In the genomic region with DNA sequence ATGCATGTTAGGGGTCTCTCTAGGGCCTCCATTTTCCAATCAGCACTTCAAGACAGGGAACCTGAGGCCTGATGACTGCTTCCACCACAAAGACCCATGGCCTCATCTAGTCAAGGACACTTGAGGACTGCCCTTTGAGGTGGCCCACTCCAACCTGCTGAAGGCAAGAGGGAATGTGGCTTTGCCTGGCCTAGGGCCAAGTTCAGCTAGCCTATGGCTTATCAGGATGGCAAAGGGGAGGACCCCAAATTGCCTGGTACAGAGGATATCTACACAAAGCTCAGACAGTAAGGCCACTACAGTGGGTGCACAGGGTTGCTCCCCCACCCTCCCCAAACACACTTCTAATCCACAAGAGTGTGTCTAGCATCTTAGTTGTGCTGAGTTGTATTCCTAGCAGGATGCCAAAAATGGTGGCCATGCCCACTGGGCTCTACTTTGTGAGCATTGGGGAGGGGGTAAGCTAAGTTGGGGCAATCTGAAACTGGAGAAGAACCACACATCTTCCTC, we compare ENCODE assay signal across 15 cellular contexts. TPM values are rescaled to one million over a fixed set of nuclear protein-coding genes. Genes with fewer than 3 reads are reported as not detected.
DNase-seq lines count a peak whose midpoint lies in the region; ATAC-seq and TF ChIP-seq lines count a peak whose summit lies in the region.
"Had no signal": no experiment of that assay in that cellular context is flagged by ENCODE, and none has a peak within 500 bp of the region (broad histone marks: within the 10 kb centered on the region; RNA-seq: fewer than 3 reads in every experiment).

No MANE protein-coding gene starts in this region.

- H3K27ac ChIP-seq in PC-9 = 0 out of 2 replicates have a peak overlapping the region, but pooled peaks have one; percentile 9
- H3K27ac ChIP-seq: A549 had no signal

- H3K27ac Mint-ChIP-seq in activated CD8-positive, alpha-beta T cell treated with anti-CD3 and anti-CD28 coated beads for 36 hours = peak overlapping the region; percentile 46
- no peak overlapping the region for H3K27ac Mint-ChIP-seq in activated CD8-positive, alpha-beta T cell treated with anti-CD3 and anti-CD28 coated beads, Interleukin-2, amount 10 ng/mL, durations not matched to agents 7 days and 5 days
- peak overlapping the region in 4 of 7 donors; percentile 56 to 82 (median 68) for H3K27ac Mint-ChIP-seq in CD14-positive monocyte

- H3K4me1 ChIP-seq in PC-9 (replicated peaks; ENCODE audit: insufficient read depth) = no peaks in the 10 kb centered on the region

- no peak overlapping the region for H3K4me2 ChIP-seq in PC-9
- H3K4me2 ChIP-seq: A549 had no signal

- CTCF ChIA-PET in activated CD8-positive, alpha-beta T cell treated with anti-CD3 and anti-CD28 coated beads for 36 hours (lab: Charles Lee) = interaction anchor here (1.5 to 1.6 kb wide), 2 partner anchors 10 to 15 kb away, joined by 3 to 4 read pairs; no protein-coding TSS in a partner anchor
- CTCF ChIA-PET in activated CD8-positive, alpha-beta T cell treated with anti-CD3 and anti-CD28 coated beads, Interleukin-2, amount 10 ng/mL, durations not matched to agents 7 days and 5 days (lab: Charles Lee) = interaction anchor here (0.7 to 0.8 kb wide), 2 partner anchors 15 to 19 kb away, joined by 3 read pairs; no protein-coding TSS in a partner anchor
- CTCF ChIA-PET in PC-9 (lab: Charles Lee) = interaction anchor here (0.5 kb wide), 1 partner anchor 249 kb away, joined by 3 read pairs; no protein-coding TSS in a partner anchor

- peaks cover 87% of the 10 kb centered on the region for H3K36me3 ChIP-seq in PC-9 (ENCODE audit: low read depth)

- no peaks in the 10 kb centered on the region for H3K9me3 ChIP-seq in PC-9 (ENCODE audit: insufficient read depth, low read depth)
- H3K9me3 ChIP-seq: A549 had no signal

- no peaks in the 10 kb centered on the region for H3K27me3 Mint-ChIP-seq in activated CD8-positive, alpha-beta T cell treated with anti-CD3 and anti-CD28 coated beads for 36 hours
- H3K27me3 Mint-ChIP-seq in activated CD8-positive, alpha-beta T cell treated with anti-CD3 and anti-CD28 coated beads, Interleukin-2, amount 10 ng/mL, durations not matched to agents 7 days and 5 days (ENCODE audit: low read depth) = no peaks in the 10 kb centered on the region
- no peaks in the 10 kb centered on the region for H3K27me3 Mint-ChIP-seq in CD14-positive monocyte (ENCODE audit: low read depth in 3 of 3)

- H4K20me1 ChIP-seq in PC-9 (ENCODE audit: insufficient read depth) = peaks cover 67% of the 10 kb centered on the region

- no peak overlapping the region for H2AFZ ChIP-seq in PC-9

- no peak for DNase-seq in activated CD8-positive, alpha-beta T cell treated with anti-CD3 and anti-CD28 coated beads for 36 hours
- DNase-seq in activated CD8-positive, alpha-beta T cell treated with anti-CD3 and anti-CD28 coated beads, Interleukin-2, amount 10 ng/mL, durations not matched to agents 7 days and 5 days = no peak
- DNase-seq in CD14-positive monocyte (ENCODE audit: low spot score) = no peak
- no peak for DNase-seq in PC-9
- DNase-seq in islet precursor cell = peak; percentile 22
- DNase-seq in 8988T = no peak
- DNase-seq: C1 segment of cervical spinal cord, DMS 273 treated with DMSO at 0.1 percent for 48 hours, NCI-H1417, NCI-H187 treated with DMSO at 0.1 percent for 48 hours, NCI-H446, NCI-H69, SIG-M5 had no signal

- no peaks in the 10 kb centered on the region for H3K27me3 ChIP-seq in PC-9 (ENCODE audit: insufficient read depth, low read depth)

- ATAC-seq in activated CD8-positive, alpha-beta T cell treated with anti-CD3 and anti-CD28 coated beads for 36 hours = no peak
- no peak for ATAC-seq in activated CD8-positive, alpha-beta T cell treated with anti-CD3 and anti-CD28 coated beads, Interleukin-2, amount 10 ng/mL, durations not matched to agents 7 days and 5 days
- no peak for ATAC-seq in HG02678 (IDR thresholded peaks at IDR 0.05; ENCODE audit: unreplicated experiment)

- H3K4me3 ChIP-seq in PC-9 = no peak overlapping the region
- H3K4me3 ChIP-seq: A549 had no signal

- no peak overlapping the region for H3K4me3 Mint-ChIP-seq in activated CD8-positive, alpha-beta T cell treated with anti-CD3 and anti-CD28 coated beads for 36 hours
- H3K4me3 Mint-ChIP-seq in activated CD8-positive, alpha-beta T cell treated with anti-CD3 and anti-CD28 coated beads, Interleukin-2, amount 10 ng/mL, durations not matched to agents 7 days and 5 days = no peak overlapping the region
- no peak overlapping the region for H3K4me3 Mint-ChIP-seq in CD14-positive monocyte

- peaks cover 98% of the 10 kb centered on the region for H3F3A ChIP-seq in PC-9 (ENCODE audit: insufficient read depth, low read depth)

- H3K9me2 ChIP-seq in PC-9 (ENCODE audit: insufficient read depth) = no peaks in the 10 kb centered on the region

- intact Hi-C loops in activated CD8-positive, alpha-beta T cell treated with anti-CD3 and anti-CD28 coated beads for 36 hours (cut with micrococcal nuclease) = no loop called here
- intact Hi-C loops in CD14-positive monocyte (cut with micrococcal nuclease) = loop anchor here in 1 of 2 donors (10.0 kb wide), 1 partner anchor 47 kb away; no protein-coding TSS in a partner anchor
- intact Hi-C loops in PC-9 (cut with micrococcal nuclease; ENCODE audit: unreplicated experiment) = no loop called here

- TF ChIP-seq CTCF in activated CD8-positive, alpha-beta T cell treated with anti-CD3 and anti-CD28 coated beads for 36 hours (IDR thresholded peaks at IDR 0.05) = no peak
- TF ChIP-seq CTCF in CD14-positive monocyte (IDR thresholded peaks at IDR 0.05) = no peak
- no peak for TF ChIP-seq CTCF in PC-9 (conservative IDR thresholded peaks at IDR 0.05)

- POLR2A ChIA-PET in activated CD8-positive, alpha-beta T cell treated with anti-CD3 and anti-CD28 coated beads for 36 hours (lab: Charles Lee) = interaction anchor here (0.7 to 3.5 kb wide), 6 partner anchors 9 to 58 kb away, joined by 3 to 24 read pairs (median 12); no protein-coding TSS in a partner anchor
- POLR2A ChIA-PET in activated CD8-positive, alpha-beta T cell treated with anti-CD3 and anti-CD28 coated beads, Interleukin-2, amount 10 ng/mL, durations not matched to agents 7 days and 5 days (lab: Charles Lee) = no interaction called here
- POLR2A ChIA-PET in PC-9 (lab: Charles Lee; ENCODE audit: unreplicated experiment) = interaction anchor here (0.5 kb wide), 1 partner anchor 46 kb away, joined by 6 read pairs; no protein-coding TSS in a partner anchor

- H3K9me3 Mint-ChIP-seq in activated CD8-positive, alpha-beta T cell treated with anti-CD3 and anti-CD28 coated beads for 36 hours = no peaks in the 10 kb centered on the region
- no peaks in the 10 kb centered on the region for H3K9me3 Mint-ChIP-seq in activated CD8-positive, alpha-beta T cell treated with anti-CD3 and anti-CD28 coated beads, Interleukin-2, amount 10 ng/mL, durations not matched to agents 7 days and 5 days (ENCODE audit: insufficient read depth)
- H3K9me3 Mint-ChIP-seq in CD14-positive monocyte = no peaks in the 10 kb centered on the region

- peaks cover 57% of the 10 kb centered on the region for H3K79me2 ChIP-seq in PC-9 (ENCODE audit: low read depth)

- peaks cover 27% of the 10 kb centered on the region for H3K4me1 Mint-ChIP-seq in activated CD8-positive, alpha-beta T cell treated with anti-CD3 and anti-CD28 coated beads for 36 hours (ENCODE audit: low read depth)
- H3K4me1 Mint-ChIP-seq in activated CD8-positive, alpha-beta T cell treated with anti-CD3 and anti-CD28 coated beads, Interleukin-2, amount 10 ng/mL, durations not matched to agents 7 days and 5 days (ENCODE audit: low read depth) = peaks cover 14% of the 10 kb centered on the region
- no peaks in the 10 kb centered on the region for H3K4me1 Mint-ChIP-seq in CD14-positive monocyte

- BruUV-seq in PC-9 (replicated peaks; lab: Mats Ljungman, UMichigan) = no TSS peak

- H3K36me3 Mint-ChIP-seq in activated CD8-positive, alpha-beta T cell treated with anti-CD3 and anti-CD28 coated beads for 36 hours (ENCODE audit: low read depth) = peaks cover 96% of the 10 kb centered on the region
- H3K36me3 Mint-ChIP-seq in activated CD8-positive, alpha-beta T cell treated with anti-CD3 and anti-CD28 coated beads, Interleukin-2, amount 10 ng/mL, durations not matched to agents 7 days and 5 days (ENCODE audit: low read depth) = peaks cover 92% of the 10 kb centered on the region
- H3K36me3 Mint-ChIP-seq in CD14-positive monocyte = peaks cover 96 to 99% of the 10 kb centered on the region in 2 donors

RNA-seq across cellular contexts. Expression of a gene that starts 10.0 kb away (rescaled TPM):
- not detected for total RNA-seq in activated CD8-positive, alpha-beta T cell treated with anti-CD3 and anti-CD28 coated beads for 36 hours
- total RNA-seq in activated CD8-positive, alpha-beta T cell treated with anti-CD3 and anti-CD28 coated beads, Interleukin-2, amount 10 ng/mL, durations not matched to agents 7 days and 5 days = under 1 TPM in 1 of 2 experiments, not detected in 1; 0.10 TPM
- not detected for polyA plus RNA-seq in CD14-positive monocyte
- 48.5 and 60.2 TPM in 2 replicates for total RNA-seq in PC-9 (2021)

RNA-seq across cellular contexts. Expression of a gene that starts 23.4 kb away (rescaled TPM):
- total RNA-seq in activated CD8-positive, alpha-beta T cell treated with anti-CD3 and anti-CD28 coated beads for 36 hours = 1,000 to 10,000 TPM; 2,565 to 2,588 TPM
- total RNA-seq in activated CD8-positive, alpha-beta T cell treated with anti-CD3 and anti-CD28 coated beads, Interleukin-2, amount 10 ng/mL, durations not matched to agents 7 days and 5 days = 1,000 to 10,000 TPM; 1,272 to 1,311 TPM
- 100 to 1,000 TPM; 986 to 999 TPM for polyA plus RNA-seq in CD14-positive monocyte
- 1,294 and 1,809 TPM in 2 replicates for total RNA-seq in PC-9 (2021)

Comparison
In these comparisons a context has a peak if more than half of its experiments do, and no peak if none do; other contexts are left out.
1. RNA of a gene that starts 10.0 kb away (total RNA-seq): 48.5 to 60.2 TPM in PC-9; 0.10 TPM in activated CD8-positive, alpha-beta T cell treated with anti-CD3 and anti-CD28 coated beads, Interleukin-2, amount 10 ng/mL, durations not matched to agents 7 days and 5 days and not detected in activated CD8-positive, alpha-beta T cell treated with anti-CD3 and anti-CD28 coated beads for 36 hours; every median in the first group is over 10 times any median in the second.